In genomic region chr20:32126919-32127318, GRCh38 we compare ENCODE assay signal across 19 cellular contexts. TPM values are rescaled to one million over a fixed set of nuclear protein-coding genes. Genes with fewer than 3 reads are reported as not detected.
DNase-seq lines count a peak whose midpoint lies in the region; ATAC-seq, FAIRE-seq and TF ChIP-seq lines count a peak whose summit lies in the region.
"Had no signal": no experiment of that assay in that cellular context is flagged by ENCODE, and none has a peak within 500 bp of the region (broad histone marks: within the 10 kb centered on the region; RNA-seq: fewer than 3 reads in every experiment).

No MANE protein-coding gene starts in this region.

- no peak for FAIRE-seq in HepG2 (lab: Jason Lieb, UNC)
- FAIRE-seq: H54, HTR-8/SVneo had no signal

- no peak overlapping the region for H3T11ph ChIP-seq in H9 (ENCODE audit: low read length)

- no peak for TF ChIP-seq RAD21 in HepG2 (CRISPR knock-in tag; IDR thresholded peaks at IDR 0.05)

- no peaks in the 10 kb centered on the region for H3K23me2 ChIP-seq in H9 (ENCODE audit: insufficient read length, low read depth, low read length, poor library complexity, severe bottlenecking)

- TF ChIP-seq POLR2A in HepG2 (IDR thresholded peaks at IDR 0.05; ENCODE audit: insufficient read depth in 1 of 2, low read depth in 2 of 2, low read length in 2 of 2): no peak
- no peak for TF ChIP-seq POLR2A in right lobe of liver (IDR thresholded peaks at IDR 0.05)

- TF ChIP-seq CTCF in HepG2 (CRISPR knock-in tag; IDR thresholded peaks at IDR 0.05) (no peak), right lobe of liver (IDR thresholded peaks at IDR 0.05) (no peak), coronary artery (IDR thresholded peaks at IDR 0.05) (no peak), mesothelial cell of epicardium (IDR thresholded peaks at IDR 0.05; ENCODE audit: unreplicated experiment) (no peak), H9 (conservative IDR thresholded peaks at IDR 0.05) (no peak)

- H3K79me2 ChIP-seq in HepG2 (ENCODE audit: insufficient read depth, low read length) (peaks cover 75% of the 10 kb centered on the region), H9 (ENCODE audit: insufficient read depth, low read length) (no peaks in the 10 kb centered on the region; the same call in 1 of the 2 replicates)

- H3K9ac ChIP-seq in HepG2 (ENCODE audit: insufficient read depth, low read depth, low read length) (no peak overlapping the region), H9 (ENCODE audit: extremely low read depth, insufficient read length, low read length) (no peak overlapping the region)
- H3K9ac ChIP-seq: BLaER1 had no signal

- no peak overlapping the region for H4K91ac ChIP-seq in H9 (ENCODE audit: insufficient read length, low read depth, low read length)

- TF ChIP-seq EP300 in HepG2 (IDR thresholded peaks at IDR 0.05; ENCODE audit: low read depth in 2 of 2, low read length in 2 of 2) (no peak), HepG2 (CRISPR knock-in tag; IDR thresholded peaks at IDR 0.05; ENCODE audit: borderline replicate concordance) (no peak)

- no TSS peak for BruUV-seq in HepG2 (replicated peaks; lab: Mats Ljungman, UMichigan)

- peaks cover 32% of the 10 kb centered on the region for H4K20me1 ChIP-seq in HepG2 (ENCODE audit: insufficient read depth, low read length)
- no peaks in the 10 kb centered on the region for H4K20me1 ChIP-seq in H9 (ENCODE audit: control insufficient read depth, insufficient read depth, insufficient read length)

- H3K27me3 ChIP-seq in HepG2 (ENCODE audit: control insufficient read depth in 1 of 2, insufficient read depth in 2 of 2, low read length in 2 of 2) (no peaks in the 10 kb centered on the region), right lobe of liver (no peaks in the 10 kb centered on the region), H9 (ENCODE audit: insufficient read depth, low read length) (no peaks in the 10 kb centered on the region)
- H3K27me3 ChIP-seq: BLaER1 had no signal

- no peak overlapping the region for H3K56ac ChIP-seq in H9 (ENCODE audit: insufficient read length, low read depth, low read length)

- ATAC-seq in HepG2 (no peak), right lobe of liver (no peak)
- ATAC-seq: HCT116 had no signal

- H3K9me3 ChIP-seq in HepG2 (ENCODE audit: low read length): no peaks in the 10 kb centered on the region
- H3K9me3 ChIP-seq in right lobe of liver: no peaks in the 10 kb centered on the region
- no peaks in the 10 kb centered on the region for H3K9me3 ChIP-seq in H9 (ENCODE audit: control insufficient read depth, low read depth, low read length)

- no peak overlapping the region for H2AFZ ChIP-seq in HepG2 (ENCODE audit: low read length)
- no peak overlapping the region for H2AFZ ChIP-seq in H9 (ENCODE audit: low read length)

- H3K4me1 Mint-ChIP-seq in mesothelial cell of epicardium: peaks cover 8% of the 10 kb centered on the region
- H3K4me1 Mint-ChIP-seq in H9: peaks cover 12 to 17% of the 10 kb centered on the region in 2 experiments
- H3K4me1 Mint-ChIP-seq in immature natural killer cell: peaks cover 11 to 35% of the 10 kb centered on the region in 2 donors

- H3K4me1 ChIP-seq in HepG2 (ENCODE audit: insufficient read depth, low read length) (peaks cover 19% of the 10 kb centered on the region), right lobe of liver (peaks cover 0 to 21% (median 4%) of the 10 kb centered on the region in 4 donors), H9 (ENCODE audit: insufficient read depth, low read length) (no peaks in the 10 kb centered on the region; the same call in 1 of the 2 replicates)
- H3K4me1 ChIP-seq: BLaER1 had no signal

- H3K27me3 Mint-ChIP-seq in mesothelial cell of epicardium (ENCODE audit: low read depth) (no peaks in the 10 kb centered on the region), H9 (ENCODE audit: low read depth) (no peaks in the 10 kb centered on the region; the same call in 1 of the 2 replicates), immature natural killer cell (ENCODE audit: low read depth in 3 of 3) (peaks cover 0 to 2% (median 2%) of the 10 kb centered on the region in 3 donors)
- H3K27me3 Mint-ChIP-seq: CD4-positive, alpha-beta memory T cell; IgD-negative memory B cell had no signal

- no peak overlapping the region for H3K27ac ChIP-seq in HepG2 (ENCODE audit: extremely low read length, insufficient read depth, low read length)
- no peak overlapping the region for H3K27ac ChIP-seq in right lobe of liver
- H3K27ac ChIP-seq in coronary artery: no peak overlapping the region
- no peak overlapping the region for H3K27ac ChIP-seq in H9 (ENCODE audit: insufficient read length, low read depth, low read length)
- H3K27ac ChIP-seq: BLaER1, HL-60 had no signal

- in situ Hi-C loops in HepG2 (cut with HindIII; ENCODE audit: extremely low pct_ligation_motif_present, low pct_unique_long_range_greater_than_20kb): no loop called here

- H3K23ac ChIP-seq in H9 (ENCODE audit: insufficient read length, low read depth, low read length): no peak overlapping the region

- no peak overlapping the region for H2BK20ac ChIP-seq in H9 (ENCODE audit: low read depth, low read length, poor library complexity, severe bottlenecking)

- H3K18ac ChIP-seq in H9 (ENCODE audit: insufficient read length, low read depth, low read length): no peak overlapping the region

- H2BK5ac ChIP-seq in H9 (ENCODE audit: insufficient read length, low read length): no peak overlapping the region

- H3K4me3 Mint-ChIP-seq in mesothelial cell of epicardium (no peak overlapping the region), H9 (no peak overlapping the region), immature natural killer cell (no peak overlapping the region)
- H3K4me3 Mint-ChIP-seq: CD14-positive monocyte; CD4-positive, alpha-beta memory T cell; HFFc6 had no signal

- H2BK15ac ChIP-seq in H9 (ENCODE audit: low read depth, low read length): no peak overlapping the region

- H2BK12ac ChIP-seq in H9 (ENCODE audit: insufficient read length, low read depth, low read length): no peak overlapping the region

- 85% methylated on average over 8 of the region's 8 CpGs for WGBS in HepG2 (ENCODE audit: low lambda C conversion rate)
- 74% methylated on average over 8 of the region's 8 CpGs for WGBS in right lobe of liver (ENCODE audit: insufficient coverage, low coverage, low lambda C conversion rate, missing lambda C conversion rate)
- no CpG with 5 or more reads among the region's 8 CpGs for WGBS in H9 (ENCODE audit: extremely low coverage, insufficient read length, low lambda C conversion rate)

- no peak overlapping the region for H2AK5ac ChIP-seq in H9 (ENCODE audit: insufficient read length, low read length)

- H3K4me3 ChIP-seq in HepG2 (replicated peaks in 1 of 3; ENCODE audit: insufficient read depth in 1 of 3, low read depth in 2 of 3, low read length in 3 of 3) (no peak overlapping the region), right lobe of liver (no peak overlapping the region), coronary artery (no peak overlapping the region)
- H3K4me3 ChIP-seq: BLaER1 had no signal

- POLR2A ChIA-PET in HepG2 (lab: Yijun Ruan, JAX): no interaction called here

- H3K36me3 ChIP-seq in HepG2 (replicated peaks in 1 of 2; ENCODE audit: control insufficient read depth in 1 of 2, insufficient read depth in 2 of 2, low read length in 2 of 2) (peaks cover 0 to 4% of the 10 kb centered on the region in 2 experiments; a peak in 3 of 5 replicates), right lobe of liver (no peaks in the 10 kb centered on the region)

- H3K27ac Mint-ChIP-seq in mesothelial cell of epicardium (peak overlapping the region; percentile 30), H9 (no peak overlapping the region; a peak in 1 of 7 replicates), immature natural killer cell (no peak overlapping the region)
- H3K27ac Mint-ChIP-seq: CD4-positive, alpha-beta memory T cell; HFFc6; IgD-negative memory B cell had no signal

- H3K4me2 ChIP-seq in HepG2 (ENCODE audit: low read depth, low read length) (no peak overlapping the region), H9 (ENCODE audit: insufficient read depth, insufficient read length, low read length) (no peak overlapping the region)
- H3K4me2 ChIP-seq: BLaER1 had no signal

- no peak overlapping the region for H2BK120ac ChIP-seq in H9 (ENCODE audit: low read depth, low read length, poor library complexity, severe bottlenecking)

- no peak overlapping the region for H4K5ac ChIP-seq in H9 (ENCODE audit: insufficient read length, low read depth, low read length)

- H3K79me1 ChIP-seq in H9 (ENCODE audit: insufficient read depth, low read depth, low read length, poor library complexity, severe bottlenecking): peaks cover 5% of the 10 kb centered on the region

- H3K9me3 Mint-ChIP-seq in mesothelial cell of epicardium (peaks cover 4% of the 10 kb centered on the region), H9 (peaks cover 9% of the 10 kb centered on the region in 2 experiments), immature natural killer cell (no peaks in the 10 kb centered on the region)
- H3K9me3 Mint-ChIP-seq: CD14-positive monocyte, HFFc6, IgD-negative memory B cell had no signal

- no peak for DNase-seq in HepG2 (ENCODE audit: low spot score)
- no peak for DNase-seq in right lobe of liver
- peak; percentile 19 for DNase-seq in coronary artery (ENCODE audit: low spot score)
- DNase-seq in mesothelial cell of epicardium (ENCODE audit: low spot score in 2 of 2, unreplicated experiment in 2 of 2): no peak
- DNase-seq in H9: no peak
- no peak for DNase-seq in DMS114 treated with DMSO at 0.1 percent for 48 hours (lab: John Stamatoyannopoulos, UW; ENCODE audit: unreplicated experiment)
- no peak for DNase-seq in immature natural killer cell
- DNase-seq: 8988T; CD4-positive, alpha-beta memory T cell; DMS79 treated with DMSO at 0.1 percent for 48 hours; GF-D8; HFFc6 had no signal

- H4K8ac ChIP-seq in H9 (replicated peaks; ENCODE audit: insufficient read length, low read depth, low read length): no peak overlapping the region

- intact Hi-C loops in HepG2 (cut with micrococcal nuclease; ENCODE audit: unreplicated experiment): no loop called here
- intact Hi-C loops in right lobe of liver (cut with DNase I): no loop called here

- H3K4ac ChIP-seq in H9 (ENCODE audit: low read depth, low read length): no peak overlapping the region

- H3K14ac ChIP-seq in H9 (ENCODE audit: insufficient read depth, low read length): no peak overlapping the region

- CTCF ChIA-PET in HepG2 (lab: Yijun Ruan, JAX; ENCODE audit: low intra/inter-chr PET ratio, low total read pairs): no interaction called here

- H3K36me3 Mint-ChIP-seq in mesothelial cell of epicardium (peaks cover 14% of the 10 kb centered on the region), H9 (ENCODE audit: insufficient read depth in 1 of 3, low read depth in 3 of 3) (peaks cover 16 to 22% (median 17%) of the 10 kb centered on the region in 3 experiments), immature natural killer cell (no peaks in the 10 kb centered on the region)

RNA-seq across cellular contexts. Expression of gene TM9SF4, which starts 17.4 kb away (rescaled TPM):
- total RNA-seq in HepG2 (2016; rRNA removed; fragmentation: Illumina TruSeq; extraction: Trizol) (30.3 and 53.5 TPM in 2 replicates), right lobe of liver (10 to 100 TPM; 26.9 to 33.9 (median 30.5) TPM), mesothelial cell of epicardium (77.8 to 82.2 TPM (median 80.2 TPM) in 3 replicates), H9 (2021) (59.4 and 62.3 TPM in 2 replicates)
- total RNA-seq in HepG2 (2016; cell fraction: cytosol; rRNA removed; fragmentation: Illumina TruSeq; extraction: Trizol; ENCODE audit: low read depth): 8.9 and 10.2 TPM in 2 replicates
- total RNA-seq in HepG2 (2016; cell fraction: insoluble cytoplasmic fraction; rRNA removed; fragmentation: Illumina TruSeq; extraction: Trizol): 26.6 and 52.8 TPM in 2 replicates
- 16.3 and 19.5 TPM in 2 replicates for total RNA-seq in HepG2 (2016; cell fraction: membrane; rRNA removed; fragmentation: Illumina TruSeq; extraction: Trizol)
- total RNA-seq in HepG2 (2016; cell fraction: nucleus; rRNA removed; fragmentation: Illumina TruSeq; extraction: Trizol): 67.0 and 79.9 TPM in 2 replicates
- polyA plus RNA-seq in HepG2 (2011; rRNA removed) (171 and 183 TPM in 2 replicates), immature natural killer cell (10 to 100 TPM; 22.0 to 42.9 (median 38.5) TPM)
- 137 and 141 TPM in 2 replicates for polyA plus RNA-seq in HepG2 (2011; cell fraction: cytosol; rRNA removed)
- polyA plus RNA-seq in HepG2 (2011; cell fraction: nucleus; rRNA removed): 138 and 162 TPM in 2 replicates
- polyA plus RNA-seq in HepG2 (2012): 93.4 and 96.8 TPM in 2 replicates
- 5.9 and 6.7 TPM in 2 replicates for polyA plus RNA-seq in HepG2 (2016; cell fraction: cytosol; fragmentation: Illumina TruSeq; extraction: Trizol; ENCODE audit: low read depth)
- polyA plus RNA-seq in HepG2 (2016; cell fraction: insoluble cytoplasmic fraction; fragmentation: Illumina TruSeq; extraction: Trizol; ENCODE audit: low read depth): 27.2 and 35.4 TPM in 2 replicates
- 15.5 and 17.0 TPM in 2 replicates for polyA plus RNA-seq in HepG2 (2016; cell fraction: membrane; fragmentation: Illumina TruSeq; extraction: Trizol; ENCODE audit: low read depth)
- polyA plus RNA-seq in HepG2 (2016; cell fraction: nucleus; fragmentation: Illumina TruSeq; extraction: Trizol; ENCODE audit: insufficient read depth, low read depth): 134 and 135 TPM in 2 replicates
- polyA minus RNA-seq in HepG2 (2011; rRNA and poly(A)+ RNA removed; ENCODE audit: low replicate concordance): 107 and 349 TPM in 2 replicates
- 135 and 159 TPM in 2 replicates for polyA minus RNA-seq in HepG2 (2011; cell fraction: cytosol; rRNA and poly(A)+ RNA removed)
- 88.2 and 109 TPM in 2 replicates for polyA minus RNA-seq in HepG2 (2011; cell fraction: nucleus; rRNA and poly(A)+ RNA removed)
